In genomic region chr13:37132211-37132610, GRCh38 we compare ENCODE assay signal across 16 cellular contexts. TPM values are rescaled to one million over a fixed set of nuclear protein-coding genes. Genes with fewer than 3 reads are reported as not detected.
DNase-seq lines count a peak whose midpoint lies in the region; ATAC-seq and TF ChIP-seq lines count a peak whose summit lies in the region.
"Had no signal": no experiment of that assay in that cellular context is flagged by ENCODE, and none has a peak within 500 bp of the region (broad histone marks: within the 10 kb centered on the region; RNA-seq: fewer than 3 reads in every experiment).

No MANE protein-coding gene starts in this region.

- no peaks in the 10 kb centered on the region for H3K27me3 ChIP-seq in trophoblast cell (ENCODE audit: insufficient read depth, low read length)
- no peaks in the 10 kb centered on the region for H3K27me3 ChIP-seq in spleen (replicated peaks in 1 of 7)
- H3K27me3 ChIP-seq: BLaER1 treated with 17β-estradiol and CSF1 and Interleukin-3, amounts not matched to agents 10 nM and 100 nM had no signal

- no CpG with 5 or more reads among the region's 2 CpGs for WGBS in trophoblast cell (ENCODE audit: extremely low coverage, insufficient coverage, insufficient read length)
- WGBS in spleen, 5 donors = 70 to 81% (median 76%) methylated on average over 2 of the region's 2 CpGs

- H3K18ac ChIP-seq in trophoblast cell (ENCODE audit: low read length) = no peak overlapping the region

- H3K9me3 ChIP-seq in trophoblast cell (ENCODE audit: insufficient read depth, low read depth, low read length) (no peaks in the 10 kb centered on the region), spleen (no peaks in the 10 kb centered on the region)

- H2AFZ ChIP-seq in trophoblast cell (ENCODE audit: insufficient read depth, low read length, poor library complexity) = no peak overlapping the region

- no peak overlapping the region for H3K4me3 Mint-ChIP-seq in HFFc6
- no peak overlapping the region for H3K4me3 Mint-ChIP-seq in stimulated activated effector memory CD8-positive, alpha-beta T cell treated with anti-CD3 and anti-CD28 coated beads, Interleukin-12 subunit alpha, Interleukin-12 subunit beta, amount 100 ng/mL, for 72 hours
- H3K4me3 Mint-ChIP-seq: CD4-positive, CD25-positive, alpha-beta regulatory T cell had no signal

- H3K79me2 ChIP-seq in trophoblast cell (ENCODE audit: control insufficient read depth, insufficient read depth, low read length, poor library complexity) = no peaks in the 10 kb centered on the region

- no peaks in the 10 kb centered on the region for H3K79me1 ChIP-seq in trophoblast cell (ENCODE audit: low read length)

- TF ChIP-seq CTCF in HFFc6 (IDR thresholded peaks at IDR 0.05) (no peak), fibroblast of villous mesenchyme (IDR thresholded peaks at IDR 0.05; ENCODE audit: insufficient read depth, low read depth, low read length) (no peak), spleen (IDR thresholded peaks at IDR 0.05 in 8 of 11, conservative IDR thresholded peaks at IDR 0.05 in 3 of 11) (no peak)

- no peak overlapping the region for H2BK12ac ChIP-seq in trophoblast cell (ENCODE audit: low read length)

- DNase-seq in HFFc6 (no peak), amniotic epithelial cell (ENCODE audit: low read depth) (peak; percentile 38), fibroblast of villous mesenchyme (ENCODE audit: low read depth) (peak; percentile 43), trophoblast cell (peak; percentile 29 to 65), pons (ENCODE audit: low spot score) (no peak), spleen (no peak)
- DNase-seq in stimulated activated effector memory CD8-positive, alpha-beta T cell treated with anti-CD3 and anti-CD28 coated beads, Interleukin-12 subunit alpha, Interleukin-12 subunit beta, amount 100 ng/mL, for 72 hours (ENCODE audit: low spot score in 2 of 2) = no peak
- DNase-seq: ACHN; CD4-positive, CD25-positive, alpha-beta regulatory T cell; DMS53; GF-D8; HCEC 1CT had no signal

- H3K36me3 Mint-ChIP-seq in HFFc6 (ENCODE audit: low read depth) = peaks cover 11% of the 10 kb centered on the region
- H3K36me3 Mint-ChIP-seq in stimulated activated effector memory CD8-positive, alpha-beta T cell treated with anti-CD3 and anti-CD28 coated beads, Interleukin-12 subunit alpha, Interleukin-12 subunit beta, amount 100 ng/mL, for 72 hours = no peaks in the 10 kb centered on the region
- H3K36me3 Mint-ChIP-seq: CD4-positive, CD25-positive, alpha-beta regulatory T cell had no signal

- no peak overlapping the region for H4K12ac ChIP-seq in trophoblast cell (ENCODE audit: low read depth, low read length)

- H3K4me1 ChIP-seq in trophoblast cell (ENCODE audit: control insufficient read depth in 1 of 2, insufficient read depth in 2 of 2, low read length in 2 of 2) (no peaks in the 10 kb centered on the region), spleen (no peaks in the 10 kb centered on the region)
- H3K4me1 ChIP-seq: BLaER1 treated with 17β-estradiol and CSF1 and Interleukin-3, amounts not matched to agents 10 nM and 100 nM had no signal

- no peak overlapping the region for H3K27ac ChIP-seq in trophoblast cell (ENCODE audit: low read depth, low read length)
- no peak overlapping the region for H3K27ac ChIP-seq in spleen
- H3K27ac ChIP-seq: BLaER1 treated with 17β-estradiol and CSF1 and Interleukin-3, amounts not matched to agents 10 nM and 100 nM; HL-60 had no signal

- H3K4me1 Mint-ChIP-seq in HFFc6 (ENCODE audit: low read depth) = peaks cover 70% of the 10 kb centered on the region
- H3K4me1 Mint-ChIP-seq in stimulated activated effector memory CD8-positive, alpha-beta T cell treated with anti-CD3 and anti-CD28 coated beads, Interleukin-12 subunit alpha, Interleukin-12 subunit beta, amount 100 ng/mL, for 72 hours = no peaks in the 10 kb centered on the region
- H3K4me1 Mint-ChIP-seq: CD4-positive, CD25-positive, alpha-beta regulatory T cell had no signal

- TF ChIP-seq POLR2A in spleen (IDR thresholded peaks at IDR 0.05) = no peak

- no peaks in the 10 kb centered on the region for H3K36me3 ChIP-seq in trophoblast cell (ENCODE audit: control insufficient read depth in 1 of 2, insufficient read depth in 2 of 2, low read length in 2 of 2)
- H3K36me3 ChIP-seq in spleen = no peaks in the 10 kb centered on the region
- H3K36me3 ChIP-seq: BLaER1 treated with 17β-estradiol and CSF1 and Interleukin-3, amounts not matched to agents 10 nM and 100 nM had no signal

- no peak overlapping the region for H3K4ac ChIP-seq in trophoblast cell (ENCODE audit: low read depth, low read length)

- intact Hi-C loops in spleen (cut with DNase I; ENCODE audit: low total_unique reads) = no loop called here

- no peak overlapping the region for H2AK5ac ChIP-seq in trophoblast cell (ENCODE audit: low read length)

- H4K8ac ChIP-seq in trophoblast cell (ENCODE audit: low read depth, low read length) = no peak overlapping the region

- H3K4me2 ChIP-seq in trophoblast cell (ENCODE audit: low read length) = no peak overlapping the region
- H3K4me2 ChIP-seq: BLaER1 treated with 17β-estradiol and CSF1 and Interleukin-3, amounts not matched to agents 10 nM and 100 nM had no signal

- no peak overlapping the region for H3K9ac ChIP-seq in trophoblast cell (ENCODE audit: low read length)
- H3K9ac ChIP-seq: BLaER1 treated with 17β-estradiol and CSF1 and Interleukin-3, amounts not matched to agents 10 nM and 100 nM had no signal

- peaks cover 5% of the 10 kb centered on the region for H3K9me3 Mint-ChIP-seq in HFFc6
- no peaks in the 10 kb centered on the region for H3K9me3 Mint-ChIP-seq in stimulated activated effector memory CD8-positive, alpha-beta T cell treated with anti-CD3 and anti-CD28 coated beads, Interleukin-12 subunit alpha, Interleukin-12 subunit beta, amount 100 ng/mL, for 72 hours
- H3K9me3 Mint-ChIP-seq: CD4-positive, CD25-positive, alpha-beta regulatory T cell had no signal

- no peaks in the 10 kb centered on the region for H3K27me3 Mint-ChIP-seq in HFFc6 (ENCODE audit: insufficient read depth)

- no peak overlapping the region for H3K14ac ChIP-seq in trophoblast cell (ENCODE audit: low read length)

- ATAC-seq in stimulated activated effector memory CD8-positive, alpha-beta T cell treated with anti-CD3 and anti-CD28 coated beads, Interleukin-12 subunit alpha, Interleukin-12 subunit beta, amount 100 ng/mL, for 72 hours = no peak

- no peak overlapping the region for H2BK120ac ChIP-seq in trophoblast cell (ENCODE audit: insufficient read depth, low read length, poor library complexity)

- H3K4me3 ChIP-seq in fibroblast of villous mesenchyme (ENCODE audit: low read depth, low read length) (no peak overlapping the region), trophoblast cell (ENCODE audit: low read depth, low read length) (no peak overlapping the region), spleen (no peak overlapping the region)
- H3K4me3 ChIP-seq: BLaER1 treated with 17β-estradiol and CSF1 and Interleukin-3, amounts not matched to agents 10 nM and 100 nM had no signal

- no peak overlapping the region for H3K23ac ChIP-seq in trophoblast cell (ENCODE audit: low read length)

- no peak overlapping the region for H4K91ac ChIP-seq in trophoblast cell (ENCODE audit: low read depth, low read length)

- 0 out of 2 replicates have a peak overlapping the region, but pooled peaks have one; percentile 5 for H3K27ac Mint-ChIP-seq in HFFc6
- H3K27ac Mint-ChIP-seq in stimulated activated effector memory CD8-positive, alpha-beta T cell treated with anti-CD3 and anti-CD28 coated beads, Interleukin-12 subunit alpha, Interleukin-12 subunit beta, amount 100 ng/mL, for 72 hours = no peak overlapping the region
- H3K27ac Mint-ChIP-seq: CD4-positive, CD25-positive, alpha-beta regulatory T cell had no signal

- H2BK5ac ChIP-seq in trophoblast cell (ENCODE audit: low read depth, low read length, poor library complexity) = no peak overlapping the region

RNA-seq across cellular contexts. Expression of gene CSNK1A1L, which starts 26.7 kb away (rescaled TPM):
- not detected for total RNA-seq in HFFc6 (2021; fragmentation: NEBNext Ultra II Directional; extraction: Animal tissue kit (Norgen Biotek cat#: 25700))
- total RNA-seq in fibroblast of villous mesenchyme = not detected in 2 replicates
- polyA plus RNA-seq in trophoblast cell (2013) = not detected in 2 replicates
- not detected for total RNA-seq in spleen
- not detected for polyA plus RNA-seq in spleen
- total RNA-seq: A172; CD4-positive, CD25-positive, alpha-beta regulatory T cell; H4 had no signal
- polyA plus RNA-seq: CD4-positive, CD25-positive, alpha-beta regulatory T cell had no signal

Comparison
In these comparisons a context has a peak if more than half of its experiments do, and no peak if none do; other contexts are left out.
1. DNase-seq: peak in amniotic epithelial cell (single experiment), fibroblast of villous mesenchyme (single experiment) and trophoblast cell (2 of 2); none in HFFc6 (single experiment), pons (single experiment), spleen (single experiment) and stimulated activated effector memory CD8-positive, alpha-beta T cell treated with anti-CD3 and anti-CD28 coated beads, Interleukin-12 subunit alpha, Interleukin-12 subunit beta, amount 100 ng/mL, for 72 hours (0 of 2).